In the genomic region with DNA sequence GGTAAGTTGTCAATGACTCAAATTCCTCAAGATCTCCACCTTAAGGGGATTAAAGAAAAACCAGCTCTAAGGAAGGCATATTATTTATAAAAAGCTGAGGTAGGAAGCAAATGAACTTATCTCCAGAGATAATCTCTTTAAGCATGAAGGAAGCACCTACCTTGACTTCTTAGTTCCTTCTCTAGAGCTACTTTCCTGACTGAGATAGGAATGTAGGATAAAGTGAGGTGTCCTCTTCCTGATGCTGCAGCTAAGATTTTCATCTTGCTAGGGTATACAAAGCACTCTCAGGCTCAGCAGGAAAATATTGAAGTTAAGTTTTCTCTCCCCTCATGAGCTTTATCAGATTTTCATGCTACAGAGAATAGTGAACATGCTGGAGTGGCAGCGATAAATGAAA, we compare ENCODE assay signal across 22 cellular contexts.
"Had no signal": no experiment of that assay in that cellular context is flagged by ENCODE, and none has a peak within 500 bp of the region (broad histone marks: within the 10 kb centered on the region; RNA-seq: fewer than 3 reads in every experiment).

No MANE protein-coding gene starts in this region.

- H3K27me3 Mint-ChIP-seq: dendritic cell treated with granulocyte-macrophage colony-stimulating factor and Interleukin-4, amounts not matched to agents 40 ng/mL and 50 ng/mL, for 4 days; effector memory CD8-positive, alpha-beta T cell had no signal

- H3K27me3 ChIP-seq: colonic mucosa, esophagus squamous epithelium, gastrocnemius medialis, left lung had no signal

- H3K9me3 ChIP-seq: colonic mucosa, esophagus squamous epithelium, gastrocnemius medialis, heart right ventricle, left lung, lower lobe of right lung had no signal

- H3K4me1 ChIP-seq: colonic mucosa, gastrocnemius medialis, left lung had no signal

- H3K4me3 Mint-ChIP-seq: dendritic cell treated with granulocyte-macrophage colony-stimulating factor and Interleukin-4, amounts not matched to agents 40 ng/mL and 50 ng/mL, for 4 days; effector memory CD8-positive, alpha-beta T cell; endodermal cell had no signal

- H3K27ac Mint-ChIP-seq: dendritic cell treated with granulocyte-macrophage colony-stimulating factor and Interleukin-4, amounts not matched to agents 40 ng/mL and 50 ng/mL, for 4 days; effector memory CD8-positive, alpha-beta T cell had no signal

- H3K9me3 Mint-ChIP-seq: endodermal cell had no signal

- H3K36me3 ChIP-seq: colonic mucosa, esophagus squamous epithelium, gastrocnemius medialis, heart right ventricle, left lung, lower lobe of right lung had no signal

- H3K4me3 ChIP-seq: colonic mucosa, esophagus squamous epithelium, gastrocnemius medialis, heart right ventricle, left lung, lower lobe of right lung had no signal

- H3K27ac ChIP-seq: colonic mucosa, epithelial cell of prostate, esophagus squamous epithelium, gastrocnemius medialis, heart right ventricle, left lung, lower lobe of right lung had no signal

- ATAC-seq: effector memory CD8-positive, alpha-beta T cell; esophagus mucosa; gastrocnemius medialis; heart right ventricle; left cardiac atrium; left lung; left ventricle myocardium superior; lower lobe of right lung had no signal

- DNase-seq: colonic mucosa; cortex of kidney; effector CD8-positive, alpha-beta T cell; effector memory CD8-positive, alpha-beta T cell; endodermal cell; erythroblast; esophagus squamous epithelium; foreskin melanocyte; gastrocnemius medialis; glutamatergic neuron; head of caudate nucleus; heart right ventricle; hippocampal formation; left cardiac atrium; left lung; left ventricle myocardium superior; lower lobe of right lung; mesenchymal stem cell; midbrain had no signal
